ENCODE assay signal across 6 cellular contexts in the genomic region with DNA sequence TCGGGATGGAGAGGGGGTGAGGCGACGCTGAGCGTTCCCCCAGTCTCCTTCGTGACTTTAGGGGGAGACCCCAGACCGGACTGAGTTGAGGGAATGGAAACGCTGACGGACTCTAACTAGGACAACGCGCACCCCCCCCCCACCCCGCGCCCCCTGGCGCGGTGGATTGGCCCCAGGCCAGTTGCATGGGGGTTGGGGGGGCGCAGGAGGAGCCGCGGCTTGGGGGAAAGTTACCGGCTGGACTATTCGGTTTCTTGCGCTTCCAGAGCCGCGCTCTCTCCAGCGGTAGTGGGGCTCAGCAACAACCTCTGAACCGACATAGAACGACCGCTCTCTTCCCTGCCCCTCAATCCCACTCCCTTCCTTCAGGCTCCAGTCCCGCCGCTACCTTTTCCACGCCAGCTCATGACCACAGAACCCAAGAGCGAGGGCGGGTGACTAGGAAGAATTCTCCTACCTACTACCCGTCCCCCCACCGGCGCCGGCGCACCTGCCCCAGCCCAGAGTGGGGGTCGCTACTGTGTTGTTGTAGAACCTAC. TPM values are rescaled to one million over a fixed set of nuclear protein-coding genes. Genes with fewer than 3 reads are reported as not detected.
DNase-seq lines count a peak whose midpoint lies in the region; ATAC-seq and TF ChIP-seq lines count a peak whose summit lies in the region.

No MANE protein-coding gene starts in this region.

- H3K4me3 ChIP-seq in adrenal gland (peak overlapping the region; percentile 33 to 87 (median 68)), mononuclear cell (ENCODE audit: low read length) (peak overlapping the region; percentile 96)

- peaks cover 5% of the 10 kb centered on the region for H3K36me3 Mint-ChIP-seq in T-helper 1 cell treated with Interleukin-12 subunit alpha and Interleukin-12 subunit beta and Interleukin-4 antibody, amounts not matched to agents 30 μg/mL and 1 μg/mL, for 36 hours (ENCODE audit: low read depth)

- H3K27ac ChIP-seq in adrenal gland, result peak overlapping the region; percentile 87 to 99 (median 96)

- no peaks in the 10 kb centered on the region for H3K9me3 Mint-ChIP-seq in T-helper 1 cell treated with Interleukin-12 subunit alpha and Interleukin-12 subunit beta and Interleukin-4 antibody, amounts not matched to agents 30 μg/mL and 1 μg/mL, for 36 hours

- H3K9me3 ChIP-seq in adrenal gland (replicated peaks in 1 of 3) (no peaks in the 10 kb centered on the region), mononuclear cell (ENCODE audit: low read depth, low read length) (no peaks in the 10 kb centered on the region)

- peak overlapping the region; percentile 99 for H3K4me3 Mint-ChIP-seq in T-helper 1 cell treated with Interleukin-12 subunit alpha and Interleukin-12 subunit beta and Interleukin-4 antibody, amounts not matched to agents 30 μg/mL and 1 μg/mL, for 36 hours

- H3K27me3 ChIP-seq in adrenal gland (no peaks in the 10 kb centered on the region), mononuclear cell (ENCODE audit: insufficient read depth, low read length) (no peaks in the 10 kb centered on the region)

- no peak for TF ChIP-seq CTCF in adrenal gland (IDR thresholded peaks at IDR 0.05)

- H3K4me1 Mint-ChIP-seq in T-helper 1 cell treated with Interleukin-12 subunit alpha and Interleukin-12 subunit beta and Interleukin-4 antibody, amounts not matched to agents 30 μg/mL and 1 μg/mL, for 36 hours (ENCODE audit: low read depth), result peaks cover 44% of the 10 kb centered on the region

- 0 to 1% (median 0%) methylated on average over 15 to 37 of the region's 37 CpGs for WGBS in adrenal gland, 4 donors

- peak in 1 of 2 donors; percentile 53 for TF ChIP-seq POLR2A in adrenal gland (IDR thresholded peaks at IDR 0.05)

- no peaks in the 10 kb centered on the region for H3K36me3 ChIP-seq in adrenal gland (replicated peaks in 1 of 2)

- H3K27ac Mint-ChIP-seq in T-helper 1 cell treated with Interleukin-12 subunit alpha and Interleukin-12 subunit beta and Interleukin-4 antibody, amounts not matched to agents 30 μg/mL and 1 μg/mL, for 36 hours, result peak overlapping the region; percentile 93

- ATAC-seq in GM19467 (IDR thresholded peaks at IDR 0.05; ENCODE audit: unreplicated experiment), result no peak
- ATAC-seq in GM18870 (IDR thresholded peaks at IDR 0.05; ENCODE audit: unreplicated experiment), result no peak

- no peaks in the 10 kb centered on the region for H3K27me3 Mint-ChIP-seq in T-helper 1 cell treated with Interleukin-12 subunit alpha and Interleukin-12 subunit beta and Interleukin-4 antibody, amounts not matched to agents 30 μg/mL and 1 μg/mL, for 36 hours (ENCODE audit: low read depth)

- DNase-seq in T-helper 1 cell, result no peak
- DNase-seq in adrenal gland, result peak in 4 of 7 donors; percentile 49 to 65 (median 63)

- intact Hi-C loops in adrenal gland (cut with DNase I), result loop anchor here in 1 of 2 donors (5.0 kb wide), 1 partner anchor 36 kb away; no protein-coding TSS in a partner anchor

- peaks cover 56 to 58% of the 10 kb centered on the region in 2 donors for H3K4me1 ChIP-seq in adrenal gland (replicated peaks in 1 of 2)
- H3K4me1 ChIP-seq in mononuclear cell (ENCODE audit: insufficient read depth, low read length), result peaks cover 66% of the 10 kb centered on the region

RNA-seq across cellular contexts. Expression of a gene that starts 0.7 kb away (rescaled TPM):
- total RNA-seq in adrenal gland (100 to 1,000 TPM in 1 of 8 donors, 10 to 100 TPM in 7; 60.1 to 126 (median 83.5) TPM), mononuclear cell (39.6 TPM)
- polyA plus RNA-seq in adrenal gland, result 10 to 100 TPM; 22.4 to 97.3 (median 27.9) TPM

RNA-seq across cellular contexts. Expression of a gene that starts 9.9 kb away (rescaled TPM):
- total RNA-seq in adrenal gland, result not detected
- not detected for polyA plus RNA-seq in adrenal gland
- total RNA-seq in mononuclear cell, result 0.63 TPM

RNA-seq across cellular contexts. Expression of a gene that starts 20.2 kb away (rescaled TPM):
- 10 to 100 TPM; 21.6 to 43.0 (median 28.6) TPM for total RNA-seq in adrenal gland
- 10 to 100 TPM; 30.7 to 65.5 (median 41.1) TPM for polyA plus RNA-seq in adrenal gland
- 11.3 TPM for total RNA-seq in mononuclear cell

RNA-seq across cellular contexts. Expression of a gene that starts 28.8 kb away (rescaled TPM):
- total RNA-seq in adrenal gland, result 10 to 100 TPM; 23.2 to 41.4 (median 29.5) TPM
- polyA plus RNA-seq in adrenal gland, result 10 to 100 TPM; 12.4 to 51.0 (median 22.3) TPM
- total RNA-seq in mononuclear cell, result 5.9 TPM

RNA-seq across cellular contexts. Expression of a gene that starts 30.3 kb away (rescaled TPM):
- total RNA-seq in adrenal gland, result 1 to 10 TPM in 3 of 8 donors, under 1 TPM in 3, not detected in 2; 0.14 to 2.4 (median 1.1) TPM
- 10 to 100 TPM in 1 of 3 donors, 1 to 10 TPM in 1, under 1 TPM in 1; 0.24 to 15.2 (median 8.5) TPM for polyA plus RNA-seq in adrenal gland
- 0.10 TPM for total RNA-seq in mononuclear cell

Comparison
In these comparisons a context has a peak if more than half of its experiments do, and no peak if none do; other contexts are left out.
1. DNase-seq: peak in adrenal gland (4 of 7); none in T-helper 1 cell (0 of 5).